In the genomic region with DNA sequence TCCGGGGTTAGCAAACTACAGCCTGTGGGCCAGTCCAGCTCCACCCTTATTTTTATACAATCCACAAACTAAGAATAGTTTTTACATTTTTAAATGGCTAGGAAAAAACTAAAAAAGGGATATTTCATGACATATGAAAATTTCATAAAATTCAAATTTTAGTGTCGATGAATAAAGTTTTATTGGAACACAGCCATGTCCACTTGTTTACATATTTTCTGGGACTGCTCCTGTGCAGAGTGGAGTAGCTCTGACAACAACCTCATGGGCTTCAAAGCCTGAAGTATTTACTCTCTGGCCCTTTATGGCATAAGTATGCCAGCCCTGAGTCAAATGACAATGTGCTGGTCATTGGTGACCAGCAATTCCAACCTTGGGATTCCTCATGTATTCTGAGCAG, we compare ENCODE assay signal across 1 cellular context.
TF ChIP-seq lines count a peak whose summit lies in the region.

No MANE protein-coding gene starts in this region.

TF ChIP-seq in HepG2, 621 proteins besides CTCF, POLR2A, EP300 and RAD21:
- TF ChIP-seq, protein P1, sequence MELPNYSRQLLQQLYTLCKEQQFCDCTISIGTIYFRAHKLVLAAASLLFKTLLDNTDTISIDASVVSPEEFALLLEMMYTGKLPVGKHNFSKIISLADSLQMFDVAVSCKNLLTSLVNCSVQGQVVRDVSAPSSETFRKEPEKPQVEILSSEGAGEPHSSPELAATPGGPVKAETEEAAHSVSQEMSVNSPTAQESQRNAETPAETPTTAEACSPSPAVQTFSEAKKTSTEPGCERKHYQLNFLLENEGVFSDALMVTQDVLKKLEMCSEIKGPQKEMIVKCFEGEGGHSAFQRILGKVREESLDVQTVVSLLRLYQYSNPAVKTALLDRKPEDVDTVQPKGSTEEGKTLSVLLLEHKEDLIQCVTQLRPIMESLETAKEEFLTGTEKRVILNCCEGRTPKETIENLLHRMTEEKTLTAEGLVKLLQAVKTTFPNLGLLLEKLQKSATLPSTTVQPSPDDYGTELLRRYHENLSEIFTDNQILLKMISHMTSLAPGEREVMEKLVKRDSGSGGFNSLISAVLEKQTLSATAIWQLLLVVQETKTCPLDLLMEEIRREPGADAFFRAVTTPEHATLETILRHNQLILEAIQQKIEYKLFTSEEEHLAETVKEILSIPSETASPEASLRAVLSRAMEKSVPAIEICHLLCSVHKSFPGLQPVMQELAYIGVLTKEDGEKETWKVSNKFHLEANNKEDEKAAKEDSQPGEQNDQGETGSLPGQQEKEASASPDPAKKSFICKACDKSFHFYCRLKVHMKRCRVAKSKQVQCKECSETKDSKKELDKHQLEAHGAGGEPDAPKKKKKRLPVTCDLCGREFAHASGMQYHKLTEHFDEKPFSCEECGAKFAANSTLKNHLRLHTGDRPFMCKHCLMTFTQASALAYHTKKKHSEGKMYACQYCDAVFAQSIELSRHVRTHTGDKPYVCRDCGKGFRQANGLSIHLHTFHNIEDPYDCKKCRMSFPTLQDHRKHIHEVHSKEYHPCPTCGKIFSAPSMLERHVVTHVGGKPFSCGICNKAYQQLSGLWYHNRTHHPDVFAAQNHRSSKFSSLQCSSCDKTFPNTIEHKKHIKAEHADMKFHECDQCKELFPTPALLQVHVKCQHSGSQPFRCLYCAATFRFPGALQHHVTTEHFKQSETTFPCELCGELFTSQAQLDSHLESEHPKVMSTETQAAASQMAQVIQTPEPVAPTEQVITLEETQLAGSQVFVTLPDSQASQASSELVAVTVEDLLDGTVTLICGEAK (IDR thresholded peaks at IDR 0.05): peak; percentile 86
- TF ChIP-seq, protein P1 (CRISPR knock-in tag; IDR thresholded peaks at IDR 0.05): peak; percentile 91
- TF ChIP-seq SAP130 (CRISPR knock-in tag; IDR thresholded peaks at IDR 0.05; ENCODE audit: low read depth) (0 out of 2 replicates have a peak, but pooled peaks have one; percentile 17), PHB2 (IDR thresholded peaks at IDR 0.05; ENCODE audit: partially characterized antibody) (no peak), CREM (IDR thresholded peaks at IDR 0.05) (no peak), CREM (CRISPR knock-in tag; IDR thresholded peaks at IDR 0.05) (no peak)
- TF ChIP-seq, protein P2, sequence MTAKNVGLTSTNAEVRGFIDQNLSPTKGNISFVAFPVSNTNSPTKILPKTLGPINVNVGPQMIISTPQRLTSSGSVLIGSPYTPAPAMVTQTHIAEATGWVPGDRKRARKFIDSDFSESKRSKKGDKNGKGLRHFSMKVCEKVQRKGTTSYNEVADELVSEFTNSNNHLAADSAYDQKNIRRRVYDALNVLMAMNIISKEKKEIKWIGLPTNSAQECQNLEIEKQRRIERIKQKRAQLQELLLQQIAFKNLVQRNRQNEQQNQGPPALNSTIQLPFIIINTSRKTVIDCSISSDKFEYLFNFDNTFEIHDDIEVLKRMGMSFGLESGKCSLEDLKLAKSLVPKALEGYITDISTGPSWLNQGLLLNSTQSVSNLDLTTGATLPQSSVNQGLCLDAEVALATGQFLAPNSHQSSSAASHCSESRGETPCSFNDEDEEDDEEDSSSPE (CRISPR knock-in tag; IDR thresholded peaks at IDR 0.05): no peak
TF ChIP-seq in HepG2: peak in this region for 2.
